25 cellular contexts compared by ENCODE assay signal in the genomic region with DNA sequence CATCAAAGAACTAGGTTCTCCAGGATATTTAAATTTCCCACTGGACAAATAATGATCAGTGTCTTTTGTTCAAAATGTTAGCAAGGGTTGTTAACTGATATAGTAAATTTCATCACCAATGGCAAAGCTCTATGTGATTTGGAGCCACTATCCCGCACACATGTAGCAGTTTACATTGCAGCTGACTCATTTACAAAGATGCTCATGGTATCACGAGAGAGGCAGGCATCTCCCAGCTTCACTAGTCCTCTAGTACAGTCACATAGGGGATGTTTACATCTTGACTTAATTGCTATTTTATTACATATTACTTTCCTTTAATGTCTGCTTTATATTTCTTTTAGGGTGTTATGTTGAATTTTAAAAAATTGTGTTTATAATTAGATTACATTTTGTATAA. TPM values are rescaled to one million over a fixed set of nuclear protein-coding genes. Genes with fewer than 3 reads are reported as not detected.
"Had no signal": no experiment of that assay in that cellular context is flagged by ENCODE, and none has a peak within 500 bp of the region (broad histone marks: within the 10 kb centered on the region; RNA-seq: fewer than 3 reads in every experiment).

No MANE protein-coding gene starts in this region.

- ATAC-seq: mucosa of descending colon; naive thymus-derived CD4-positive, alpha-beta T cell; pancreas; right cardiac atrium; stimulated activated naive B cell treated with anti-CD40 and anti-IgM and Interleukin-4, amounts not matched to agents 10 μg/mL and 1 μg/mL and 100 μg/mL, for 72 hours; stimulated activated naive CD8-positive, alpha-beta T cell treated with anti-CD3 and anti-CD28 coated beads, Interleukin-15, Interleukin-2, amounts not matched to agents 100 U/mL and 50 U/mL, for 24 hours had no signal

- H3K4me1 Mint-ChIP-seq: naive thymus-derived CD4-positive, alpha-beta T cell; stimulated activated naive B cell treated with anti-CD40 and anti-IgM and Interleukin-4, amounts not matched to agents 10 μg/mL and 1 μg/mL and 100 μg/mL, for 72 hours had no signal

- H3K36me3 ChIP-seq: left ventricle myocardium inferior, pancreas, prostate gland, stomach, thyroid gland, uterus had no signal

- DNase-seq: islet precursor cell; left ventricle myocardium inferior; midbrain; mucosa of descending colon; naive thymus-derived CD4-positive, alpha-beta T cell; nucleus accumbens; pancreas; retina; right cardiac atrium; stimulated activated CD4-positive, alpha-beta T cell treated with anti-CD3 and anti-CD28 coated beads, Interleukin-12 subunit alpha, Interleukin-12 subunit beta, amount 100 ng/mL, for 4 hours; stimulated activated CD4-positive, alpha-beta T cell treated with anti-CD3 and anti-CD28 coated beads, Interleukin-15, amount 100 ng/mL, for 24 hours; stimulated activated CD4-positive, alpha-beta T cell treated with anti-CD3 and anti-CD28 coated beads, Interleukin-2, amount 100 ng/mL, for 24 hours; stimulated activated CD4-positive, alpha-beta T cell treated with anti-CD3 and anti-CD28 coated beads, Interleukin-4, amount 100 ng/mL, for 1 hour; stimulated activated naive B cell treated with anti-CD40 and anti-IgM and Interleukin-4, amounts not matched to agents 10 μg/mL and 1 μg/mL and 100 μg/mL, for 72 hours; stimulated activated naive CD8-positive, alpha-beta T cell treated with anti-CD3 and anti-CD28 coated beads, Interleukin-15, Interleukin-2, amounts not matched to agents 100 U/mL and 50 U/mL, for 24 hours; stomach; testis; thyroid gland; uterus had no signal

- H3K4me3 Mint-ChIP-seq: naive thymus-derived CD4-positive, alpha-beta T cell; nephron; neural crest cell; stimulated activated naive B cell treated with anti-CD40 and anti-IgM and Interleukin-4, amounts not matched to agents 10 μg/mL and 1 μg/mL and 100 μg/mL, for 72 hours; type B pancreatic cell had no signal

- H3K27me3 ChIP-seq: pancreas, stomach, testis, thyroid gland, uterus had no signal

- H3K27ac ChIP-seq: left ventricle myocardium inferior, pancreas, prostate gland, skin epidermis, stomach, testis, thyroid gland, uterus had no signal

- H3K4me3 ChIP-seq: left ventricle myocardium inferior, lung, mucosa of descending colon, pancreas, prostate gland, skin epidermis, stomach, testis, thyroid gland, uterus had no signal

- H3K27me3 Mint-ChIP-seq: type B pancreatic cell had no signal

- H3K27ac Mint-ChIP-seq: naive thymus-derived CD4-positive, alpha-beta T cell; stimulated activated naive B cell treated with anti-CD40 and anti-IgM and Interleukin-4, amounts not matched to agents 10 μg/mL and 1 μg/mL and 100 μg/mL, for 72 hours; type B pancreatic cell had no signal

- H3K36me3 Mint-ChIP-seq: naive thymus-derived CD4-positive, alpha-beta T cell; type B pancreatic cell had no signal

- H3K9me3 Mint-ChIP-seq: nephron; stimulated activated naive B cell treated with anti-CD40 and anti-IgM and Interleukin-4, amounts not matched to agents 10 μg/mL and 1 μg/mL and 100 μg/mL, for 72 hours; type B pancreatic cell had no signal

- H3K9me3 ChIP-seq: left ventricle myocardium inferior, mucosa of descending colon, pancreas, prostate gland, stomach, testis, thyroid gland, uterus had no signal

- H3K4me1 ChIP-seq: left ventricle myocardium inferior, pancreas, prostate gland, testis, thyroid gland, uterus had no signal

RNA-seq across cellular contexts. Expression of a gene that starts 30.7 kb away (rescaled TPM):
- total RNA-seq: naive thymus-derived CD4-positive, alpha-beta T cell had no signal
- polyA plus RNA-seq: naive thymus-derived CD4-positive, alpha-beta T cell had no signal
